In genomic region chr5:123273984-123274383, GRCh38 we compare ENCODE assay signal across 21 cellular contexts.
A peak's percentile ranks its signal among the peaks of the same experiment; 100 is the strongest.
DNase-seq lines count a peak whose midpoint lies in the region; ATAC-seq and TF ChIP-seq lines count a peak whose summit lies in the region.
"Had no signal": no experiment of that assay in that cellular context is flagged by ENCODE, and none has a peak within 500 bp of the region (broad histone marks: within the 10 kb centered on the region; RNA-seq: fewer than 3 reads in every experiment).

No MANE protein-coding gene starts in this region.

- H3K4me1 ChIP-seq in Loucy (ENCODE audit: insufficient read depth, low read length, poor library complexity, severe bottlenecking), result no peaks in the 10 kb centered on the region
- no peaks in the 10 kb centered on the region for H3K4me1 ChIP-seq in lower lobe of right lung
- H3K4me1 ChIP-seq: BE2C, parathyroid adenoma had no signal

- H3K79me2 ChIP-seq in Loucy (ENCODE audit: insufficient read depth, low read length), result no peaks in the 10 kb centered on the region
- H3K79me2 ChIP-seq: parathyroid adenoma had no signal

- H3K9me2 ChIP-seq in Loucy (replicated peaks; ENCODE audit: low read depth, low read length), result no peaks in the 10 kb centered on the region

- H3K36me3 ChIP-seq in Loucy (ENCODE audit: insufficient read depth, low read length) (no peaks in the 10 kb centered on the region), lower lobe of right lung (no peaks in the 10 kb centered on the region)
- H3K36me3 ChIP-seq: BE2C, suprapubic skin had no signal

- no peak overlapping the region for H3K4me3 ChIP-seq in Loucy (ENCODE audit: low read length, poor library complexity, severe bottlenecking)
- no peak overlapping the region for H3K4me3 ChIP-seq in astrocyte of the spinal cord (ENCODE audit: low read depth, low read length)
- no peak overlapping the region for H3K4me3 ChIP-seq in lower lobe of right lung
- H3K4me3 ChIP-seq: GM12878, suprapubic skin had no signal

- intact Hi-C loops in lower lobe of right lung (cut with DNase I), result no loop called here

- no peak overlapping the region for H3K4me2 ChIP-seq in Loucy (ENCODE audit: low read depth, low read length, poor library complexity, severe bottlenecking)

- H4K20me1 ChIP-seq in Loucy (ENCODE audit: insufficient read depth, low read length, poor library complexity, severe bottlenecking), result no peaks in the 10 kb centered on the region

- in situ Hi-C loops in astrocyte of the spinal cord (cut with HindIII; ENCODE audit: low sequenced_read_pairs), result no loop called here

- no peak for DNase-seq in AG09319 (ENCODE audit: extremely low read depth, low read depth)
- no peak for DNase-seq in astrocyte of the spinal cord (ENCODE audit: low read depth, low spot score)
- no peak for DNase-seq in lower lobe of right lung
- DNase-seq in NCI-H146 treated with DMSO at 0.1 percent for 48 hours (lab: John Stamatoyannopoulos, UW; ENCODE audit: unreplicated experiment), result no peak
- DNase-seq in RPMI8226, result no peak
- DNase-seq: activated gamma-delta T cell; amygdala; BE2C; KG1; left ventricle myocardium superior; NCI-H1436; stimulated activated CD4-positive, alpha-beta T cell treated with anti-CD3 and anti-CD28 coated beads, Interleukin-4, amount 100 ng/mL, for 24 hours; stimulated activated CD8-positive, alpha-beta memory T cell treated with anti-CD3 and anti-CD28 coated beads, Interleukin-4, amount 100 ng/mL, for 48 hours had no signal

- no peak overlapping the region for H3K27ac ChIP-seq in lower lobe of right lung
- H3K27ac ChIP-seq: HL-60, parathyroid adenoma, suprapubic skin had no signal

- H3K9me3 ChIP-seq in Loucy (ENCODE audit: insufficient read depth, low read depth, low read length), result no peaks in the 10 kb centered on the region
- no peaks in the 10 kb centered on the region for H3K9me3 ChIP-seq in lower lobe of right lung
- H3K9me3 ChIP-seq: BE2C, suprapubic skin had no signal

- H3K9ac ChIP-seq in Loucy (ENCODE audit: low read depth, low read length, poor library complexity, severe bottlenecking), result no peak overlapping the region
- H3K9ac ChIP-seq: parathyroid adenoma had no signal

- no peak overlapping the region for H2AFZ ChIP-seq in Loucy (ENCODE audit: low read length)
- H2AFZ ChIP-seq: parathyroid adenoma had no signal

- ATAC-seq in lower lobe of right lung, result no peak
- ATAC-seq in HG02678 (IDR thresholded peaks at IDR 0.05; ENCODE audit: unreplicated experiment), result no peak
- ATAC-seq in HG02623 (IDR thresholded peaks at IDR 0.05; ENCODE audit: unreplicated experiment), result no peak
- ATAC-seq: GM12878, left ventricle myocardium superior, Right ventricle myocardium inferior had no signal

- TF ChIP-seq CTCF in AG09319 (IDR thresholded peaks at IDR 0.05; ENCODE audit: low read depth, low read length), result peak; percentile 39
- peak; percentile 35 for TF ChIP-seq CTCF in Loucy (conservative IDR thresholded peaks at IDR 0.05; ENCODE audit: low read length)
- peak; percentile 9 for TF ChIP-seq CTCF in astrocyte of the spinal cord (IDR thresholded peaks at IDR 0.05; ENCODE audit: low read depth, low read length)
- TF ChIP-seq CTCF in lower lobe of right lung (IDR thresholded peaks at IDR 0.05), result peak; percentile 22

- H3K27me3 ChIP-seq in Loucy (ENCODE audit: insufficient read depth, low read length, poor library complexity, severe bottlenecking), result no peaks in the 10 kb centered on the region
- H3K27me3 ChIP-seq in lower lobe of right lung (ENCODE audit: low read depth), result no peaks in the 10 kb centered on the region
- H3K27me3 ChIP-seq: suprapubic skin had no signal

- no peaks in the 10 kb centered on the region for H3F3A ChIP-seq in Loucy (ENCODE audit: low read depth)
